Comparison of ENCODE assay signal across 20 cellular contexts in the genomic region with DNA sequence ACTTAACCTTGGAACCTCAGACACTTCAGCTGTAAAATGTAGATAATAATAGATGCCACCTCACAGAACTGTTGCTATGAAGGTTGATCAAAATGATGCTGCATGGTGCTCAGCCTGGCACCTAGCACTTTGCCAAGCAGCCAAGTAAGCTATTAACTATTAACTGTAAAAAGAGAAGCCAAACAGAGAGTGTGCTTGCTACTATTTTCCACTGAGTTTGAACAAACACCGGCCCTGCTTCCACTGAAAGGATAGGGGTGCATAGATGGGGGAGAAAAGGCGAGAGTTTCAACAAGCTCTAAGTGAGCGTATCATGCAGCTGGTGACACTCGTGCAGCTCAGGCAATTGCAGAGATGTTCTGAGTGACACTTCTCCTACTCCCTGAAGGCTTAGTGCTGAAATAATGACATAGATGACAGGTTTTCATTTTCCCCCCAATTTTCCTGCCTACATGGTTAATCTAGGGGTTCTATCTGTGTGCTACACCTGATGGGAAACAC.
DNase-seq lines count a peak whose midpoint lies in the region; ATAC-seq and TF ChIP-seq lines count a peak whose summit lies in the region.
"Had no signal": no experiment of that assay in that cellular context is flagged by ENCODE, and none has a peak within 500 bp of the region (broad histone marks: within the 10 kb centered on the region; RNA-seq: fewer than 3 reads in every experiment).

No MANE protein-coding gene starts in this region.

- ATAC-seq in IMR-90 (ENCODE audit: low read depth) (no peak), right lobe of liver (peak; percentile 89 to 91 (median 90)), HG02852 (IDR thresholded peaks at IDR 0.05; ENCODE audit: unreplicated experiment) (no peak)
- ATAC-seq: K562, SK-N-SH treated with all-trans-retinoic acid at 6 μM for 48 hours had no signal

- TF ChIP-seq RAD21 in IMR-90 (IDR thresholded peaks at IDR 0.05; ENCODE audit: low read length) = no peak

- H3K4me3 ChIP-seq in IMR-90 (ENCODE audit: insufficient read depth, low read depth, low read length) = no peak overlapping the region
- no peak overlapping the region for H3K4me3 ChIP-seq in right lobe of liver
- H3K4me3 ChIP-seq: BLaER1 treated with 17β-estradiol and CSF1 and Interleukin-3, amounts not matched to agents 10 nM and 100 nM; K562; Peyer's patch had no signal

- H2BK20ac ChIP-seq in IMR-90 (ENCODE audit: low read depth, low read length) = no peak overlapping the region

- H2AFZ ChIP-seq in IMR-90 (replicated peaks; ENCODE audit: low read length, poor library complexity) = no peak overlapping the region

- H3K18ac ChIP-seq in IMR-90 (ENCODE audit: low read depth, low read length) = peak overlapping the region; percentile 35; the same call in 1 of the 2 replicates

- no peaks in the 10 kb centered on the region for H3K9me3 ChIP-seq in IMR-90 (ENCODE audit: control insufficient read depth, insufficient read depth, low read length)
- H3K9me3 ChIP-seq in right lobe of liver = no peaks in the 10 kb centered on the region
- H3K9me3 ChIP-seq: BLaER1 treated with 17β-estradiol and CSF1 and Interleukin-3, amounts not matched to agents 10 nM and 100 nM; Peyer's patch had no signal

- H2BK120ac ChIP-seq in IMR-90 (ENCODE audit: low read depth, low read length) = no peak overlapping the region

- no peaks in the 10 kb centered on the region for H3K79me1 ChIP-seq in IMR-90 (ENCODE audit: low read depth in 1 of 2, low read length in 2 of 2)

- no peak overlapping the region for H2AK5ac ChIP-seq in IMR-90 (ENCODE audit: low read depth, low read length)

- H3K36me3 ChIP-seq in IMR-90 (ENCODE audit: control insufficient read depth, insufficient read depth, low read length) (no peaks in the 10 kb centered on the region), right lobe of liver (no peaks in the 10 kb centered on the region)
- H3K36me3 ChIP-seq: BLaER1 treated with 17β-estradiol and CSF1 and Interleukin-3, amounts not matched to agents 10 nM and 100 nM; Peyer's patch had no signal

- no TSS peak for BruUV-seq in IMR-90 (replicated peaks; lab: Mats Ljungman, UMichigan)

- H4K20me1 ChIP-seq in IMR-90 (ENCODE audit: insufficient read depth, low read length) = no peaks in the 10 kb centered on the region
- H4K20me1 ChIP-seq: BLaER1 treated with 17β-estradiol and CSF1 and Interleukin-3, amounts not matched to agents 10 nM and 100 nM had no signal

- TF ChIP-seq CTCF in IMR-90 (conservative IDR thresholded peaks at IDR 0.05; ENCODE audit: low read depth, low read length) = no peak
- no peak for TF ChIP-seq CTCF in right lobe of liver (IDR thresholded peaks at IDR 0.05)

- H3K9me1 ChIP-seq in IMR-90 (ENCODE audit: insufficient read depth, low read length) = 0 out of 2 replicates have a peak, but pooled peaks cover under 1% of the 10 kb centered on the region

- in situ Hi-C loops in IMR-90 (cut with MboI; ENCODE audit: low sequenced_read_pairs) = no loop called here

- H3K9ac ChIP-seq in IMR-90 (ENCODE audit: low read depth, low read length) = no peak overlapping the region
- H3K9ac ChIP-seq: BLaER1 treated with 17β-estradiol and CSF1 and Interleukin-3, amounts not matched to agents 10 nM and 100 nM had no signal

- H3K4ac ChIP-seq in IMR-90 (ENCODE audit: low read depth, low read length) = peak overlapping the region; percentile 9; the same call in 1 of the 2 replicates

- peak overlapping the region; percentile 23; the same call in 1 of the 2 replicates for H4K91ac ChIP-seq in IMR-90 (ENCODE audit: insufficient read depth, low read depth, low read length)

- intact Hi-C loops in IMR-90 (cut with micrococcal nuclease) (no loop called here), right lobe of liver (cut with DNase I) (no loop called here)

- no peak for TF ChIP-seq POLR2A in IMR-90 (IDR thresholded peaks at IDR 0.05; ENCODE audit: low read depth, low read length)
- no peak for TF ChIP-seq POLR2A in right lobe of liver (IDR thresholded peaks at IDR 0.05)

- H2AK9ac ChIP-seq in IMR-90 (replicated peaks; ENCODE audit: low read depth, low read length, poor library complexity) = no peak overlapping the region

- CTCF ChIA-PET in IMR-90 (lab: Yijun Ruan, JAX) = no interaction called here

- WGBS in IMR-90 (ENCODE audit: extremely low coverage in 2 of 2, insufficient read length in 1 of 2), 2 experiments = no CpG with 5 or more reads among the region's 4 CpGs
- WGBS in right lobe of liver (ENCODE audit: insufficient coverage, low coverage, low lambda C conversion rate, missing lambda C conversion rate) = 33% methylated on average over 1 of the region's 4 CpGs

- no peak overlapping the region for H2BK5ac ChIP-seq in IMR-90 (ENCODE audit: low read depth, low read length, poor library complexity, severe bottlenecking)

- DNase-seq in IMR-90 = no peak
- peak; percentile 25 for DNase-seq in glomerular visceral epithelial cell (ENCODE audit: extremely low spot score)
- no peak for DNase-seq in right lobe of liver
- peak; percentile 66 for DNase-seq in renal cortical epithelial cell (ENCODE audit: low read depth)
- no peak for DNase-seq in KG1 (lab: John Stamatoyannopoulos, UW)
- no peak for DNase-seq in COLO668 (lab: John Stamatoyannopoulos, UW; ENCODE audit: unreplicated experiment)
- DNase-seq: CD4-positive, alpha-beta memory T cell; DMS153; GDM1; NCI-H1092 treated with DMSO at 0.1 percent for 48 hours; NCI-H146; NCI-H2029; NCI-H226; NCI-H524; NCI-H774; Peyer's patch had no signal

- H4K8ac ChIP-seq in IMR-90 (ENCODE audit: low read depth in 2 of 2, low read length in 2 of 2) = no peak overlapping the region

- H3K27me3 ChIP-seq in IMR-90 (ENCODE audit: control insufficient read depth, insufficient read depth, low read length) (no peaks in the 10 kb centered on the region), right lobe of liver (no peaks in the 10 kb centered on the region)
- H3K27me3 ChIP-seq: BLaER1 treated with 17β-estradiol and CSF1 and Interleukin-3, amounts not matched to agents 10 nM and 100 nM; Peyer's patch had no signal

- H3K4me2 ChIP-seq in IMR-90 (ENCODE audit: low read depth, low read length) = no peak overlapping the region
- H3K4me2 ChIP-seq: BLaER1 treated with 17β-estradiol and CSF1 and Interleukin-3, amounts not matched to agents 10 nM and 100 nM had no signal

- no peak overlapping the region for H3K23ac ChIP-seq in IMR-90 (ENCODE audit: low read depth, low read length)

- H2BK15ac ChIP-seq in IMR-90 (ENCODE audit: low read depth, low read length) = no peak overlapping the region; the same call in 2 of the 3 replicates

- no peak overlapping the region for H3K14ac ChIP-seq in IMR-90 (replicated peaks; ENCODE audit: low read depth, low read length)

- dilution Hi-C loops in IMR-90 (cut with HindIII; ENCODE audit: low sequenced_read_pairs, unreplicated experiment) = no loop called here

- H3K27ac ChIP-seq in IMR-90 (ENCODE audit: insufficient read depth, low read length) (no peak overlapping the region), right lobe of liver (no peak overlapping the region)
- H3K27ac ChIP-seq: BLaER1 treated with 17β-estradiol and CSF1 and Interleukin-3, amounts not matched to agents 10 nM and 100 nM; Peyer's patch had no signal

- H3K4me1 ChIP-seq in IMR-90 (ENCODE audit: control insufficient read depth, insufficient read depth, low read length) (peaks cover 7% of the 10 kb centered on the region), right lobe of liver (peaks cover 0 to 17% (median 0%) of the 10 kb centered on the region in 4 donors)
- H3K4me1 ChIP-seq: BLaER1 treated with 17β-estradiol and CSF1 and Interleukin-3, amounts not matched to agents 10 nM and 100 nM; Peyer's patch had no signal

- POLR2A ChIA-PET in IMR-90 (lab: Charles Lee; ENCODE audit: unreplicated experiment) = no interaction called here

- H3K56ac ChIP-seq in IMR-90 (ENCODE audit: extremely low read depth, insufficient read depth, low read length) = no peak overlapping the region

- H4K5ac ChIP-seq in IMR-90 (ENCODE audit: low read depth, low read length) = 0 out of 2 replicates have a peak overlapping the region, but pooled peaks have one; percentile 23

TF ChIP-seq in IMR-90, 13 proteins besides CTCF, POLR2A, EP300 and RAD21:
- TF ChIP-seq BHLHE40 (IDR thresholded peaks at IDR 0.05; ENCODE audit: low read depth, low read length) (no peak), FOS (IDR thresholded peaks at IDR 0.05; ENCODE audit: low read depth, low read length) (no peak)
- TF ChIP-seq, protein P1, sequence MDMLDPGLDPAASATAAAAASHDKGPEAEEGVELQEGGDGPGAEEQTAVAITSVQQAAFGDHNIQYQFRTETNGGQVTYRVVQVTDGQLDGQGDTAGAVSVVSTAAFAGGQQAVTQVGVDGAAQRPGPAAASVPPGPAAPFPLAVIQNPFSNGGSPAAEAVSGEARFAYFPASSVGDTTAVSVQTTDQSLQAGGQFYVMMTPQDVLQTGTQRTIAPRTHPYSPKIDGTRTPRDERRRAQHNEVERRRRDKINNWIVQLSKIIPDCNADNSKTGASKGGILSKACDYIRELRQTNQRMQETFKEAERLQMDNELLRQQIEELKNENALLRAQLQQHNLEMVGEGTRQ (IDR thresholded peaks at IDR 0.05; ENCODE audit: low read depth, low read length) = no peak

Comparison
In these comparisons a context has a peak if more than half of its experiments do, and no peak if none do; other contexts are left out.
1. ATAC-seq: peak in right lobe of liver (4 of 4); none in IMR-90 (single experiment) and HG02852 (single experiment).
2. DNase-seq: peak in glomerular visceral epithelial cell (single experiment) and renal cortical epithelial cell (single experiment); none in IMR-90 (single experiment), right lobe of liver (0 of 3), KG1 (single experiment) and COLO668 (single experiment).